ENCODE assay signal across 16 cellular contexts in the genomic region with DNA sequence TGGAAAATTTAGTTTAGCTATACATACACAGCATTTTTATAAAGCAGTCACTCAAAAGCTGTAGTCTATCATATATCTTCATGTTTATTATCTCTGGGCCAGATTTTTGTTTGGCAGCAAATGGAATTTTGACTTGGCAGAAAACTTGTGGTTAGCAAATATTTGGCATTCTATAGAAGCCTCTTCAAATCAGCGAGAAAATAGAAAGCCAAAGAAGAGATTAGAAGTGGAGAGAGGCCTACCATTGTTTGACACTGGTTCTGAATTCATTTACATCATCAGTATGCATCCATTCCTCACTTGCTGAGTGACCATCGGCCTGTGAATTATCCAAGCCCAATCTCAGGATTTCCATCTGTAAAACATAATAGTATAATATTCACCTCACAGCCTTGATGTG.
"Had no signal": no experiment of that assay in that cellular context is flagged by ENCODE, and none has a peak within 500 bp of the region (broad histone marks: within the 10 kb centered on the region; RNA-seq: fewer than 3 reads in every experiment).

No MANE protein-coding gene starts in this region.

- DNase-seq: activated CD4-positive, alpha-beta T cell treated with anti-CD3 and anti-CD28 coated beads, Interleukin-2, amount 10 ng/mL, durations not matched to agents 7 days and 5 days; activated CD4-positive, CD25-positive, alpha-beta regulatory T cell; activated naive CD4-positive, alpha-beta T cell treated with Interleukin-2 at 50 U/mL for 16 hours; aorta; colonic mucosa; gastrocnemius medialis; heart left ventricle; immature natural killer cell; left colon; naive B cell had no signal

- H3K36me3 Mint-ChIP-seq: immature natural killer cell; naive B cell; stimulated activated memory B cell treated with anti-CD40 and anti-IgM and Interleukin-4, amounts not matched to agents 10 μg/mL and 1 μg/mL and 100 μg/mL, for 72 hours had no signal

- H3K27ac ChIP-seq: cardiac muscle cell, colonic mucosa, gastrocnemius medialis, heart left ventricle, parathyroid adenoma had no signal

- H3K9me3 ChIP-seq: colonic mucosa, gastrocnemius medialis, heart left ventricle had no signal

- H3K4me3 ChIP-seq: cardiac muscle cell, colonic mucosa, gastrocnemius medialis, heart left ventricle, lung had no signal

- H3K4me1 Mint-ChIP-seq: activated CD4-positive, alpha-beta T cell treated with anti-CD3 and anti-CD28 coated beads, Interleukin-2, amount 10 ng/mL, durations not matched to agents 7 days and 5 days; activated T-helper 17 cell treated with anti-CD3 and anti-CD28 coated beads, Interleukin-2, amount 50 U/mL, for 72 hours; immature natural killer cell; naive B cell; stimulated activated memory B cell treated with anti-CD40 and anti-IgM and Interleukin-4, amounts not matched to agents 10 μg/mL and 1 μg/mL and 100 μg/mL, for 72 hours had no signal

- H3K27me3 Mint-ChIP-seq: activated CD4-positive, alpha-beta T cell treated with anti-CD3 and anti-CD28 coated beads, Interleukin-2, amount 10 ng/mL, durations not matched to agents 7 days and 5 days; activated T-helper 17 cell treated with anti-CD3 and anti-CD28 coated beads, Interleukin-2, amount 50 U/mL, for 72 hours; naive B cell; stimulated activated memory B cell treated with anti-CD40 and anti-IgM and Interleukin-4, amounts not matched to agents 10 μg/mL and 1 μg/mL and 100 μg/mL, for 72 hours had no signal

- H3K4me3 Mint-ChIP-seq: activated CD4-positive, alpha-beta T cell treated with anti-CD3 and anti-CD28 coated beads, Interleukin-2, amount 10 ng/mL, durations not matched to agents 7 days and 5 days; activated T-helper 17 cell treated with anti-CD3 and anti-CD28 coated beads, Interleukin-2, amount 50 U/mL, for 72 hours; immature natural killer cell; naive B cell; stimulated activated memory B cell treated with anti-CD40 and anti-IgM and Interleukin-4, amounts not matched to agents 10 μg/mL and 1 μg/mL and 100 μg/mL, for 72 hours; T-helper 2 cell treated with Interferon-gamma antibody and Interleukin-4, amounts not matched to agents 5 μg/mL and 100 μg/mL, for 36 hours had no signal

- H3K79me2 ChIP-seq: parathyroid adenoma had no signal

- H3K9ac ChIP-seq: parathyroid adenoma had no signal

- H3K27me3 ChIP-seq: cardiac muscle cell, colonic mucosa, gastrocnemius medialis, heart left ventricle had no signal

- H3K27ac Mint-ChIP-seq: activated CD4-positive, alpha-beta T cell treated with anti-CD3 and anti-CD28 coated beads, Interleukin-2, amount 10 ng/mL, durations not matched to agents 7 days and 5 days; activated T-helper 17 cell treated with anti-CD3 and anti-CD28 coated beads, Interleukin-2, amount 50 U/mL, for 72 hours; immature natural killer cell; naive B cell; stimulated activated memory B cell treated with anti-CD40 and anti-IgM and Interleukin-4, amounts not matched to agents 10 μg/mL and 1 μg/mL and 100 μg/mL, for 72 hours; T-helper 2 cell treated with Interferon-gamma antibody and Interleukin-4, amounts not matched to agents 5 μg/mL and 100 μg/mL, for 36 hours had no signal

- H3K36me3 ChIP-seq: cardiac muscle cell, colonic mucosa, gastrocnemius medialis, heart left ventricle had no signal

- H2AFZ ChIP-seq: parathyroid adenoma had no signal

- H3K9me3 Mint-ChIP-seq: activated CD4-positive, alpha-beta T cell treated with anti-CD3 and anti-CD28 coated beads, Interleukin-2, amount 10 ng/mL, durations not matched to agents 7 days and 5 days; activated T-helper 17 cell treated with anti-CD3 and anti-CD28 coated beads, Interleukin-2, amount 50 U/mL, for 72 hours; T-helper 2 cell treated with Interferon-gamma antibody and Interleukin-4, amounts not matched to agents 5 μg/mL and 100 μg/mL, for 36 hours had no signal

- H3K4me1 ChIP-seq: colonic mucosa, gastrocnemius medialis, heart left ventricle, parathyroid adenoma had no signal
